Comparison of ENCODE assay signal across 22 cellular contexts in genomic region chr17:76758570-76758969, GRCh38. TPM values are rescaled to one million over a fixed set of nuclear protein-coding genes. Genes with fewer than 3 reads are reported as not detected.
DNase-seq lines count a peak whose midpoint lies in the region; FAIRE-seq and TF ChIP-seq lines count a peak whose summit lies in the region.
"Had no signal": no experiment of that assay in that cellular context is flagged by ENCODE, and none has a peak within 500 bp of the region (broad histone marks: within the 10 kb centered on the region; RNA-seq: fewer than 3 reads in every experiment).

No MANE protein-coding gene starts in this region.

- H3K36me3 Mint-ChIP-seq in Caco-2 (ENCODE audit: insufficient read depth, unreplicated experiment), result peaks cover 69% of the 10 kb centered on the region
- H3K36me3 Mint-ChIP-seq in endothelial cell (ENCODE audit: low read depth, unreplicated experiment), result peaks cover 18% of the 10 kb centered on the region

- peaks cover 9% of the 10 kb centered on the region; the same call in 1 of the 2 replicates for H3K9me3 ChIP-seq in Caco-2
- H3K9me3 ChIP-seq in OCI-LY7 (ENCODE audit: low read length), result no peaks in the 10 kb centered on the region
- H3K9me3 ChIP-seq: BE2C had no signal

- CTCF ChIA-PET in Caco-2 (lab: Charles Lee) (no interaction called here), OCI-LY7 (lab: Charles Lee; ENCODE audit: unreplicated experiment) (no interaction called here)

- peak; percentile 13 for FAIRE-seq in urothelium cell line (lab: Jason Lieb, UNC)
- FAIRE-seq: A549, D721Med, G401.6, GM12891, GM19239 had no signal

- no peak overlapping the region for H3K27ac Mint-ChIP-seq in Caco-2 (ENCODE audit: unreplicated experiment)
- no peak overlapping the region for H3K27ac Mint-ChIP-seq in endothelial cell (ENCODE audit: unreplicated experiment)
- H3K27ac Mint-ChIP-seq: CD14-positive monocyte; CD4-positive, alpha-beta memory T cell; CD4-positive, CD25-positive, alpha-beta regulatory T cell; CD8-positive, alpha-beta memory T cell had no signal

- DNase-seq in Caco-2 (no peak), OCI-LY7 (ENCODE audit: low spot score) (no peak), urothelium cell line (ENCODE audit: low spot score) (no peak), endothelial cell (ENCODE audit: low spot score) (no peak), NCI-H1092 treated with DMSO at 0.1 percent for 48 hours (lab: John Stamatoyannopoulos, UW) (no peak)
- DNase-seq: BE2C; C1 segment of cervical spinal cord; Calu3; CD4-positive, alpha-beta memory T cell; CD4-positive, CD25-positive, alpha-beta regulatory T cell; CD8-positive, alpha-beta memory T cell; COR-L47; DMS79 treated with DMSO at 0.1 percent for 48 hours; GF-D8 had no signal

- H3K4me1 Mint-ChIP-seq in Caco-2 (ENCODE audit: low read depth, unreplicated experiment) (peaks cover 15% of the 10 kb centered on the region), endothelial cell (ENCODE audit: unreplicated experiment) (no peaks in the 10 kb centered on the region)
- H3K4me1 Mint-ChIP-seq: CD14-positive monocyte had no signal

- no peaks in the 10 kb centered on the region for H4K20me1 ChIP-seq in OCI-LY7 (ENCODE audit: insufficient read depth, low read length)
- H4K20me1 ChIP-seq: BLaER1 had no signal

- H3K4me1 ChIP-seq in Caco-2 (peaks cover 8% of the 10 kb centered on the region), OCI-LY7 (ENCODE audit: insufficient read depth, low read length, poor library complexity, severe bottlenecking) (peaks cover 3% of the 10 kb centered on the region)
- H3K4me1 ChIP-seq: A549 had no signal

- peaks cover 9% of the 10 kb centered on the region for H3K9me3 Mint-ChIP-seq in Caco-2 (ENCODE audit: unreplicated experiment)
- no peaks in the 10 kb centered on the region for H3K9me3 Mint-ChIP-seq in endothelial cell (ENCODE audit: unreplicated experiment)
- H3K9me3 Mint-ChIP-seq: CD4-positive, alpha-beta memory T cell; CD4-positive, CD25-positive, alpha-beta regulatory T cell; CD8-positive, alpha-beta memory T cell had no signal

- H3K79me2 ChIP-seq in OCI-LY7 (ENCODE audit: insufficient read depth, low read depth, low read length), result no peaks in the 10 kb centered on the region

- TF ChIP-seq CTCF in Caco-2 (IDR thresholded peaks at IDR 0.05; ENCODE audit: insufficient read depth in 1 of 2, low read depth in 1 of 2, low read length in 1 of 2, severe bottlenecking in 1 of 2, unreplicated experiment in 1 of 2), result no peak
- TF ChIP-seq CTCF in OCI-LY7 (conservative IDR thresholded peaks at IDR 0.05; ENCODE audit: low read length), result no peak
- no peak for TF ChIP-seq CTCF in endothelial cell (IDR thresholded peaks at IDR 0.05; ENCODE audit: unreplicated experiment)

- intact Hi-C loops in Caco-2 (cut with micrococcal nuclease; ENCODE audit: unreplicated experiment), result no loop called here
- intact Hi-C loops in OCI-LY7 (cut with micrococcal nuclease; ENCODE audit: unreplicated experiment), result no loop called here

- H3K27me3 Mint-ChIP-seq in Caco-2 (ENCODE audit: insufficient read depth, unreplicated experiment) (no peaks in the 10 kb centered on the region), endothelial cell (ENCODE audit: unreplicated experiment) (no peaks in the 10 kb centered on the region)
- H3K27me3 Mint-ChIP-seq: CD4-positive, alpha-beta memory T cell; CD4-positive, CD25-positive, alpha-beta regulatory T cell; CD8-positive, alpha-beta memory T cell had no signal

- no peaks in the 10 kb centered on the region; the same call in 1 of the 2 replicates for H3K36me3 ChIP-seq in Caco-2 (ENCODE audit: control insufficient read depth, insufficient read depth, low read length)
- H3K36me3 ChIP-seq in OCI-LY7 (ENCODE audit: insufficient read depth, low read length), result peaks cover 64% of the 10 kb centered on the region
- H3K36me3 ChIP-seq: BE2C had no signal

- no peaks in the 10 kb centered on the region for H3K9me2 ChIP-seq in OCI-LY7 (ENCODE audit: insufficient read depth, low read length)

- H3K4me3 Mint-ChIP-seq in Caco-2 (ENCODE audit: unreplicated experiment) (no peak overlapping the region), endothelial cell (ENCODE audit: unreplicated experiment) (no peak overlapping the region)
- H3K4me3 Mint-ChIP-seq: CD14-positive monocyte; CD4-positive, alpha-beta memory T cell; CD4-positive, CD25-positive, alpha-beta regulatory T cell; CD8-positive, alpha-beta memory T cell had no signal

- H2AFZ ChIP-seq in OCI-LY7 (ENCODE audit: low read length), result no peak overlapping the region

- POLR2A ChIA-PET in Caco-2 (lab: Charles Lee), result interaction anchor here (0.6 kb wide), 1 partner anchor 146 kb away, joined by 5 read pairs; no protein-coding TSS in a partner anchor
- POLR2A ChIA-PET in OCI-LY7 (lab: Charles Lee), result interaction anchor here (0.6 to 2.0 kb wide), 3 partner anchors 8 to 331 kb away, joined by 4 to 9 read pairs (median 5); no protein-coding TSS in a partner anchor

- H3K27me3 ChIP-seq in Caco-2 (replicated peaks; ENCODE audit: control insufficient read depth, insufficient read depth, low read length), result no peaks in the 10 kb centered on the region
- H3K27me3 ChIP-seq: BE2C, BLaER1 had no signal

- H3K4me2 ChIP-seq in OCI-LY7 (ENCODE audit: low read length), result no peak overlapping the region
- H3K4me2 ChIP-seq: A549, BLaER1 had no signal

- BruUV-seq in Caco-2 (replicated peaks; lab: Mats Ljungman, UMichigan) (TSS peak; percentile 11), OCI-LY7 (replicated peaks; lab: Mats Ljungman, UMichigan) (TSS peak; percentile 24)

- H3K4me3 ChIP-seq in Caco-2 (ENCODE audit: low read depth, low read length), result no peak overlapping the region
- H3K4me3 ChIP-seq in OCI-LY7 (ENCODE audit: low read depth, low read length, poor library complexity, severe bottlenecking), result no peak overlapping the region
- H3K4me3 ChIP-seq: A549, BLaER1 had no signal

- no peak overlapping the region for H3K27ac ChIP-seq in OCI-LY7 (ENCODE audit: low read depth, low read length, poor library complexity, severe bottlenecking)
- H3K27ac ChIP-seq: 22Rv1, A549, BLaER1 had no signal

RNA-seq across cellular contexts. Expression of gene MFSD11, which starts 20.7 kb away (rescaled TPM):
- total RNA-seq in Caco-2 (2022) (40.4 and 47.5 TPM in 2 replicates), OCI-LY7 (2022) (63.1 and 68.4 TPM in 2 replicates), endothelial cell (ENCODE audit: unreplicated experiment) (37.3 TPM)
- total RNA-seq in OCI-LY7 (2014; rRNA removed; shearing (Covaris generic)), result 52.6 and 55.1 TPM in 2 replicates

RNA-seq across cellular contexts. Expression of gene SRSF2, which starts 21.4 kb away (rescaled TPM):
- 349 and 356 TPM in 2 replicates for total RNA-seq in Caco-2 (2022)
- 1,143 and 2,207 TPM in 2 replicates for total RNA-seq in OCI-LY7 (2014; rRNA removed; shearing (Covaris generic))
- total RNA-seq in OCI-LY7 (2022), result 619 and 683 TPM in 2 replicates
- total RNA-seq in endothelial cell (ENCODE audit: unreplicated experiment), result 215 TPM

RNA-seq across cellular contexts. Expression of gene METTL23, which starts 31.9 kb away (rescaled TPM):
- total RNA-seq in Caco-2 (2022) (37.7 and 38.8 TPM in 2 replicates), OCI-LY7 (2022) (82.7 and 102 TPM in 2 replicates), endothelial cell (ENCODE audit: unreplicated experiment) (30.5 TPM)
- 91.8 and 93.7 TPM in 2 replicates for total RNA-seq in OCI-LY7 (2014; rRNA removed; shearing (Covaris generic))

RNA-seq across cellular contexts. Expression of gene JMJD6, which starts 32.2 kb away (rescaled TPM):
- total RNA-seq in Caco-2 (2022), result 37.4 and 48.2 TPM in 2 replicates
- total RNA-seq in OCI-LY7 (2014; rRNA removed; shearing (Covaris generic)), result 39.9 and 41.2 TPM in 2 replicates
- 46.0 and 71.2 TPM in 2 replicates for total RNA-seq in OCI-LY7 (2022)
- total RNA-seq in endothelial cell (ENCODE audit: unreplicated experiment), result 25.6 TPM

RNA-seq across cellular contexts. Expression of gene MXRA7, which starts 47.8 kb away (rescaled TPM):
- total RNA-seq in Caco-2 (2022) (66.8 and 70.2 TPM in 2 replicates), OCI-LY7 (2022) (4.9 and 5.3 TPM in 2 replicates), endothelial cell (ENCODE audit: unreplicated experiment) (51.6 TPM)
- total RNA-seq in OCI-LY7 (2014; rRNA removed; shearing (Covaris generic)), result 1.1 and 1.6 TPM in 2 replicates
